ENCODE assay signal across 23 cellular contexts in genomic region chr19:39928357-39928725, GRCh38.
"Had no signal": no experiment of that assay in that cellular context is flagged by ENCODE, and none has a peak within 500 bp of the region (broad histone marks: within the 10 kb centered on the region; RNA-seq: fewer than 3 reads in every experiment).

No MANE protein-coding gene starts in this region.

- H3K27ac Mint-ChIP-seq: activated T-helper 2 cell treated with anti-CD3 and anti-CD28 coated beads, Interferon-gamma antibody, Interleukin-2, Interleukin-4, amounts not matched to agents 10 μg/mL and 5 μg/mL and 100 μg/mL, durations not matched to agents 14 hours and 24 hours and 36 hours; T-helper 17 cell; type B pancreatic cell had no signal

- H3K36me3 Mint-ChIP-seq: natural killer cell treated with Interleukin-12 subunit alpha and Interleukin-12 subunit beta and Interleukin-15 and Interleukin-18, amount 100 ng/mL, for 72 hours; type B pancreatic cell had no signal

- H3K27me3 Mint-ChIP-seq: T-helper 17 cell, type B pancreatic cell had no signal

- H3K4me3 Mint-ChIP-seq: activated T-cell treated with anti-CD3 and anti-CD28 coated beads, Interleukin-2, amount 50 U/mL, for 4 hours; natural killer cell treated with Interleukin-12 subunit alpha and Interleukin-12 subunit beta and Interleukin-15 and Interleukin-18, amount 100 ng/mL, for 72 hours; T-helper 17 cell; type B pancreatic cell had no signal

- ATAC-seq: activated CD4-positive, CD25-positive, alpha-beta regulatory T cell treated with anti-CD3 and anti-CD28 coated beads, Interleukin-2, amount 50 U/mL, for 24 hours; body of pancreas; left lobe of liver; natural killer cell treated with Interleukin-12 subunit alpha and Interleukin-12 subunit beta and Interleukin-15 and Interleukin-18, amount 100 ng/mL, for 72 hours; right cardiac atrium; T-helper 17 cell had no signal

- DNase-seq: activated T-cell treated with anti-CD3 and anti-CD28 coated beads, Interleukin-2, amount 50 U/mL, for 4 hours; aorta; body of pancreas; cerebellar nuclear complex; effector CD8-positive, alpha-beta T cell; esophagus squamous epithelium; foreskin melanocyte; kidney glomerular epithelial cell; mesendoderm; posterior cingulate gyrus; right cardiac atrium; SIG-M5; stimulated activated CD4-positive, alpha-beta T cell treated with anti-CD3 and anti-CD28 coated beads, Interleukin-15, amount 100 ng/mL, for 24 hours; stimulated activated naive CD4-positive, alpha-beta T cell; T-helper 17 cell; T1000; testis; WERI-Rb-1 had no signal

- H3K9me3 Mint-ChIP-seq: natural killer cell treated with Interleukin-12 subunit alpha and Interleukin-12 subunit beta and Interleukin-15 and Interleukin-18, amount 100 ng/mL, for 72 hours; type B pancreatic cell had no signal
